Comparison of ENCODE assay signal across 16 cellular contexts in the genomic region with DNA sequence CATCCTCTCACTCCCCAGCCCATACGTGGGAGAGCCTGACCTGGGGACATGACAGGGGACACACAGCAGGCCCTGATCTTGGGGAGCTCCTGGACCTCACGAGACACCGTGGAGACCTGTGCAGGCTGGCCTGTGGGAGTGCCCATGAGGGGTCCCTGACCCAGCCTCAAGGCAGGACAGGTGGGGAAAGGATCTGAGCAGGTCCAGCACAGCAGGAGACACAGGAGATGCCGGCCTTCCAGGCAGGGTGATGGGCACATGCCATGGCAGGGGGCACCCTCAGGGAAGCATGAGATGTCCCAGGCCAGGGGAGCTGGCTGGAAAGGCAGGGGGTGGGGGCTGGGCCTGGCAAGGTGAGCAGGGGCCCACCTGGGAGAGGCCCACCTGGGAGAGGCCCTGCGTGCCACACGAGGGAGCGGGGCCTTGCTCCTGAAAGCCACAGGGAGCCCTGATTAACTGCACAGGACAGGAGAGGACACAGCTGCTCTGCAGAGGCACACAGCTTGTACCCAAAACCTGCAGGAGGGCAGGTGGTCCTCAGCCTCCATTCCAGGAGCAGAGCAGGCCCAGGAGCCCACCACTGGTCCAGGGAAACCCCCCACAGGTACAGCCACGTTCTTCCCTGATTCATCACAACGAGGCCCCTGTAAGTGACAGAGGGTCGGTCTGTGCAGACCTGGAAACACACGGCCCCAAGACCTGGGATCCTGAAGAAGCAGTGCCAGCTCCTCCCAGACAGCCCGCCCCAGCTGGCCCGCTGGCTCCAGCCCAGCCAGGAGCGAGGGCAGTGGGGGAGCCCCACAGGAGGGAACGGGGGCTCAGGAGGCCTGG. TPM values are rescaled to one million over a fixed set of nuclear protein-coding genes. Genes with fewer than 3 reads are reported as not detected.
DNase-seq lines count a peak whose midpoint lies in the region; TF ChIP-seq lines count a peak whose summit lies in the region.
"Had no signal": no experiment of that assay in that cellular context is flagged by ENCODE, and none has a peak within 500 bp of the region (broad histone marks: within the 10 kb centered on the region; RNA-seq: fewer than 3 reads in every experiment).

No MANE protein-coding gene starts in this region.

- POLR2A ChIA-PET in RWPE1 (lab: Yijun Ruan, JAX; ENCODE audit: low non-redundant PET) (interaction anchor here (0.7 to 1.4 kb wide), 5 partner anchors 10 to 70 kb away, joined by 3 to 7 read pairs (median 5); partner anchors contain the start of gene EIF1), HEK293T (lab: Yijun Ruan, JAX) (interaction anchor here (1.8 to 3.3 kb wide), 2 partner anchors 15 to 38 kb away, joined by 4 to 28 read pairs; partner anchors contain the start of gene EIF1)

- no peaks in the 10 kb centered on the region for H3K36me3 ChIP-seq in esophagus squamous epithelium
- no peaks in the 10 kb centered on the region for H3K36me3 ChIP-seq in parathyroid adenoma (ENCODE audit: control insufficient read depth, insufficient read depth, low read length)
- no peaks in the 10 kb centered on the region for H3K36me3 ChIP-seq in tibial nerve
- H3K36me3 ChIP-seq: SJCRH30 had no signal

- TF ChIP-seq POLR2A in esophagus squamous epithelium (IDR thresholded peaks at IDR 0.05) (no peak), tibial nerve (IDR thresholded peaks at IDR 0.05) (no peak)

- no peak for DNase-seq in RWPE1 (ENCODE audit: low spot score)
- DNase-seq in esophagus squamous epithelium (lab: John Stamatoyannopoulos, UW): no peak
- no peak for DNase-seq in tibial nerve (ENCODE audit: low spot score in 2 of 2)
- DNase-seq in activated T-cell treated with anti-CD3 and anti-CD28 coated beads, Interleukin-2, amount 50 U/mL, for 48 hours: no peak
- no peak for DNase-seq in putamen (ENCODE audit: low spot score)
- DNase-seq in HEK293T (ENCODE audit: extremely low spot score): no peak
- DNase-seq: activated CD4-positive, alpha-beta T cell treated with anti-CD3 and anti-CD28 coated beads for 4 hours; activated naive CD4-positive, alpha-beta T cell treated with anti-CD3 and anti-CD28 coated beads for 36 hours; natural killer cell; retina; stimulated activated CD4-positive, alpha-beta T cell treated with anti-CD3 and anti-CD28 coated beads, Interleukin-4, amount 100 ng/mL, for 4 hours; T1000 had no signal

- H3K27ac ChIP-seq in RWPE1 (peak overlapping the region; percentile 100), esophagus squamous epithelium (peak overlapping the region; percentile 95 to 98 (median 97)), parathyroid adenoma (peak overlapping the region; percentile 16), tibial nerve (peak overlapping the region; percentile 60 to 82 (median 75))
- H3K27ac ChIP-seq: SJCRH30 had no signal

- peak overlapping the region; percentile 64 for H2AFZ ChIP-seq in parathyroid adenoma

- intact Hi-C loops in esophagus squamous epithelium (cut with DNase I): no loop called here

- WGBS in esophagus squamous epithelium, 2 donors: 54 to 86% methylated on average over 1 to 3 of the region's 15 CpGs
- 75 to 80% methylated on average over 10 to 15 of the region's 15 CpGs for WGBS in tibial nerve, 2 donors

- H3K9me3 ChIP-seq in esophagus squamous epithelium (no peaks in the 10 kb centered on the region), parathyroid adenoma (ENCODE audit: control insufficient read depth, low read length) (no peaks in the 10 kb centered on the region), tibial nerve (no peaks in the 10 kb centered on the region)
- H3K9me3 ChIP-seq: SJCRH30 had no signal

- H3K4me3 ChIP-seq in esophagus squamous epithelium: peak overlapping the region in 1 of 4 donors; percentile 23
- H3K4me3 ChIP-seq in parathyroid adenoma (ENCODE audit: low read depth, low read length): no peak overlapping the region
- H3K4me3 ChIP-seq in tibial nerve: no peak overlapping the region
- H3K4me3 ChIP-seq: K562, SJCRH30 had no signal

- no peak overlapping the region for H3K9ac ChIP-seq in parathyroid adenoma

- TF ChIP-seq CTCF in RWPE1 (conservative IDR thresholded peaks at IDR 0.05; ENCODE audit: low read depth): no peak
- TF ChIP-seq CTCF in esophagus squamous epithelium (IDR thresholded peaks at IDR 0.05): no peak
- no peak for TF ChIP-seq CTCF in parathyroid adenoma (IDR thresholded peaks at IDR 0.05)
- no peak for TF ChIP-seq CTCF in tibial nerve (IDR thresholded peaks at IDR 0.05)

- no peak for TF ChIP-seq EP300 in tibial nerve (IDR thresholded peaks at IDR 0.05)

- H3K27me3 ChIP-seq in esophagus squamous epithelium (no peaks in the 10 kb centered on the region), parathyroid adenoma (ENCODE audit: control insufficient read depth, insufficient read depth, low read length) (no peaks in the 10 kb centered on the region), tibial nerve (no peaks in the 10 kb centered on the region)
- H3K27me3 ChIP-seq: SJCRH30 had no signal

- H3K4me1 ChIP-seq in esophagus squamous epithelium (peaks cover 37 to 91% (median 57%) of the 10 kb centered on the region in 3 donors), parathyroid adenoma (peaks cover 49% of the 10 kb centered on the region), tibial nerve (peaks cover 0 to 59% (median 15%) of the 10 kb centered on the region in 4 donors)

- no peaks in the 10 kb centered on the region for H3K79me2 ChIP-seq in parathyroid adenoma

- CTCF ChIA-PET in RWPE1 (lab: Yijun Ruan, JAX): interaction anchor here (0.5 to 13.5 kb wide), 3 partner anchors 13 to 322 kb away, joined by 3 to 321 read pairs (median 11); no protein-coding TSS in a partner anchor
- CTCF ChIA-PET in HEK293T (lab: Yijun Ruan, JAX): interaction anchor here (1.4 to 1.5 kb wide), 3 partner anchors 10 to 102 kb away, joined by 6 to 8 read pairs (median 7); no protein-coding TSS in a partner anchor

- no peak overlapping the region for H3K4me2 ChIP-seq in parathyroid adenoma (ENCODE audit: low read length)

TF ChIP-seq in HEK293T, 16 proteins besides CTCF, POLR2A, EP300 and RAD21:
- TF ChIP-seq FOXA1 (IDR thresholded peaks at IDR 0.05) (no peak), ELF4 (IDR thresholded peaks at IDR 0.05) (no peak), FOXK2 (IDR thresholded peaks at IDR 0.05) (no peak), SP1 (IDR thresholded peaks at IDR 0.05) (no peak), TARDBP (IDR thresholded peaks at IDR 0.05) (no peak), LEF1 (IDR thresholded peaks at IDR 0.05; ENCODE audit: borderline replicate concordance) (no peak), ARNT (IDR thresholded peaks at IDR 0.05) (no peak), FOXM1 (IDR thresholded peaks at IDR 0.05; ENCODE audit: borderline replicate concordance) (no peak), BHLHE40 (IDR thresholded peaks at IDR 0.05; ENCODE audit: borderline replicate concordance) (no peak), HDGF (IDR thresholded peaks at IDR 0.05; ENCODE audit: borderline replicate concordance) (no peak), L3MBTL2 (conservative IDR thresholded peaks at IDR 0.05) (no peak), CTBP1 (IDR thresholded peaks at IDR 0.05; ENCODE audit: borderline replicate concordance) (no peak), ZNF384 (IDR thresholded peaks at IDR 0.05) (no peak), NFRKB (IDR thresholded peaks at IDR 0.05) (no peak), SUZ12 (IDR thresholded peaks at IDR 0.05) (no peak)
- TF ChIP-seq, protein P1, sequence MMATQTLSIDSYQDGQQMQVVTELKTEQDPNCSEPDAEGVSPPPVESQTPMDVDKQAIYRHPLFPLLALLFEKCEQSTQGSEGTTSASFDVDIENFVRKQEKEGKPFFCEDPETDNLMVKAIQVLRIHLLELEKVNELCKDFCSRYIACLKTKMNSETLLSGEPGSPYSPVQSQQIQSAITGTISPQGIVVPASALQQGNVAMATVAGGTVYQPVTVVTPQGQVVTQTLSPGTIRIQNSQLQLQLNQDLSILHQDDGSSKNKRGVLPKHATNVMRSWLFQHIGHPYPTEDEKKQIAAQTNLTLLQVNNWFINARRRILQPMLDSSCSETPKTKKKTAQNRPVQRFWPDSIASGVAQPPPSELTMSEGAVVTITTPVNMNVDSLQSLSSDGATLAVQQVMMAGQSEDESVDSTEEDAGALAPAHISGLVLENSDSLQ (IDR thresholded peaks at IDR 0.05): no peak
TF ChIP-seq in HEK293T: peak in this region for 0.

RNA-seq across cellular contexts. Expression of gene KRT17, which starts 26.6 kb away (rescaled TPM):
- total RNA-seq in esophagus squamous epithelium (1,000 to 10,000 TPM in 1 of 4 donors, 10 to 100 TPM in 3; 45.8 to 2,552 (median 75.7) TPM), tibial nerve (1 to 10 TPM in 1 of 4 donors, not detected in 3; 1.5 TPM)
- total RNA-seq: activated naive CD4-positive, alpha-beta T cell treated with anti-CD3 and anti-CD28 coated beads for 36 hours; natural killer cell had no signal

RNA-seq across cellular contexts. Expression of gene EIF1, which starts 37.7 kb away (rescaled TPM):
- total RNA-seq in esophagus squamous epithelium: 100 to 1,000 TPM in 3 of 4 donors, 10 to 100 TPM in 1; 96.5 to 311 (median 223) TPM
- total RNA-seq in tibial nerve: 100 to 1,000 TPM; 172 to 458 (median 243) TPM

RNA-seq across cellular contexts. Expression of gene KRT16, which starts 38.4 kb away (rescaled TPM):
- 1,000 to 10,000 TPM in 2 of 4 donors, 100 to 1,000 TPM in 2; 156 to 6,712 (median 1,275) TPM for total RNA-seq in esophagus squamous epithelium
- total RNA-seq in tibial nerve: 10 to 100 TPM in 1 of 4 donors, 1 to 10 TPM in 2, not detected in 1; 2.4 to 12.6 (median 6.6) TPM
- total RNA-seq: activated naive CD4-positive, alpha-beta T cell treated with anti-CD3 and anti-CD28 coated beads for 36 hours; dermis microvascular lymphatic vessel endothelial cell; K562; natural killer cell had no signal

Comparison
In these comparisons a context has a peak if more than half of its experiments do, and no peak if none do; other contexts are left out.
1. H3K27ac ChIP-seq: peak in every context shown above with its lines; median percentile 100 in RWPE1; 97 in esophagus squamous epithelium; 75 in tibial nerve; 16 in parathyroid adenoma.
2. RNA of gene KRT17, which starts 26.6 kb away (total RNA-seq): 45.8 to 2,552 TPM in esophagus squamous epithelium; 1.5 TPM in tibial nerve; every median in the first group is over 10 times any median in the second.
3. RNA of gene KRT16, which starts 38.4 kb away (total RNA-seq): 156 to 6,712 TPM in esophagus squamous epithelium; 2.4 to 12.6 TPM in tibial nerve; every median in the first group is over 10 times any median in the second.